ENCODE assay signal across 8 cellular contexts in the genomic region with DNA sequence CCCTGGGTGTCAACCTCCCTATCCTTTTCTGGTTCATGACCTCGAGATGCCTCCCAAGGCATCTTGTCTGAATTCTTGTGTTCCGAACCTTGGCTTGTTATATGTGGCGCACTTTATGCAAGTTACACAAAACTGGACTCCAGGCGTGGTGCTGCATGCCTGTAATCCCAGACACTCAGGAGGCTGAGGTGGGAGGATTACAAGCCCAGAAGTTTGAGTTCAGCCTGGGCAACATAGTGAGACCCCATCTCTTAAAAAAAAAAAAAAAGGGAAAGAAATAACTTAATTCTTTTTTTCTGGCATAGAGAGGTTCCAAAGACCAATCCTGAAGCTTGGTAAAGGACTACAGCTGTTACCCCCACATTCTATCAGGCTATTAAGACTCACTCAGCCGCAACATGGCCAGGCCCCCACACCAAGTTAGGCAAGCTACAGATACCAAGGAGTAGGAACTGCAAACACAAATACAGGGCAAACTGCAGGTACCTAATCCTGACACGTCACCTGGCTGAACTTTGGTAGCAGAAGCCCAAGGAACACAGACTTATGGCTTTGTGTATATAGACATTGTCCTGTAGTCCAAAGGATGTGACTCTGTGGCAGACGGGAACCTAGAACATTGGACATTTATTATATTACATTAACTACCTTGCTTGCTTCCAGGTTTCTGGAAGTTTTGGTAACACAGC. TPM values are rescaled to one million over a fixed set of nuclear protein-coding genes. Genes with fewer than 3 reads are reported as not detected.
DNase-seq lines count a peak whose midpoint lies in the region; ATAC-seq and TF ChIP-seq lines count a peak whose summit lies in the region.

No MANE protein-coding gene starts in this region.

- TF ChIP-seq POLR2A in erythroblast (IDR thresholded peaks at IDR 0.05; ENCODE audit: low read length) = no peak

- H3K9me3 ChIP-seq in A673 (ENCODE audit: low read depth, low read length, poor library complexity, severe bottlenecking) (no peaks in the 10 kb centered on the region), muscle layer of colon (ENCODE audit: low read length) (no peaks in the 10 kb centered on the region)

- H3K27me3 ChIP-seq in A673 (replicated peaks; ENCODE audit: insufficient read depth, low read depth, low read length, poor library complexity) (no peaks in the 10 kb centered on the region), muscle layer of colon (ENCODE audit: control insufficient read depth in 1 of 2, insufficient read depth in 2 of 2, low read length in 2 of 2) (no peaks in the 10 kb centered on the region)

- H3K27ac Mint-ChIP-seq in IgD-negative memory B cell = peak overlapping the region; percentile 88 to 99 (median 91)
- H3K27ac Mint-ChIP-seq in central memory CD8-positive, alpha-beta T cell (ENCODE audit: low read depth) = peak overlapping the region; percentile 96

- peaks cover 2% of the 10 kb centered on the region for H3K27me3 Mint-ChIP-seq in IgD-negative memory B cell
- no peaks in the 10 kb centered on the region for H3K27me3 Mint-ChIP-seq in central memory CD8-positive, alpha-beta T cell

- peaks cover 6% of the 10 kb centered on the region for H3K36me3 Mint-ChIP-seq in IgD-negative memory B cell
- H3K36me3 Mint-ChIP-seq in central memory CD8-positive, alpha-beta T cell (ENCODE audit: insufficient read depth) = peaks cover 20% of the 10 kb centered on the region

- H3K4me1 Mint-ChIP-seq in IgD-negative memory B cell = peaks cover 43 to 60% (median 49%) of the 10 kb centered on the region in 3 donors
- peaks cover 40% of the 10 kb centered on the region for H3K4me1 Mint-ChIP-seq in central memory CD8-positive, alpha-beta T cell

- intact Hi-C loops in A673 (cut with micrococcal nuclease; ENCODE audit: unreplicated experiment) = loop anchor here (2.0 to 5.0 kb wide), 3 partner anchors 26 to 192 kb away; partner anchors contain the start of gene PPP6R3

- peak overlapping the region; percentile 85 for H3K9ac ChIP-seq in muscle layer of colon (ENCODE audit: low read length)

- DNase-seq in A673 (ENCODE audit: low spot score) (no peak), epidermal melanocyte (ENCODE audit: insufficient read length, low spot score) (no peak), erythroblast (lab: John Stamatoyannopoulos, UW) (no peak)
- no peak for DNase-seq in central memory CD8-positive, alpha-beta T cell (ENCODE audit: low spot score in 2 of 2)

- CTCF ChIA-PET in A673 (lab: Charles Lee) = interaction anchor here (0.5 to 1.0 kb wide), 5 partner anchors 13 to 170 kb away, joined by 3 to 8 read pairs (median 4); no protein-coding TSS in a partner anchor

- peak overlapping the region; percentile 92 to 97 (median 94) for H3K4me3 Mint-ChIP-seq in IgD-negative memory B cell
- peak overlapping the region; percentile 92 for H3K4me3 Mint-ChIP-seq in central memory CD8-positive, alpha-beta T cell

- H3K4me1 ChIP-seq in A673 (ENCODE audit: insufficient read depth, low read length, poor library complexity, severe bottlenecking) (no peaks in the 10 kb centered on the region), muscle layer of colon (ENCODE audit: insufficient read depth, low read length) (peaks cover 20% of the 10 kb centered on the region)

- H3K27ac ChIP-seq in A673 (ENCODE audit: low read depth, low read length, poor library complexity, severe bottlenecking) (peak overlapping the region; percentile 91), muscle layer of colon (ENCODE audit: low read depth, low read length) (no peak overlapping the region)

- ATAC-seq in central memory CD8-positive, alpha-beta T cell (replicated peaks; ENCODE audit: extremely low read depth, poor library complexity, severe bottlenecking) = no peak
- ATAC-seq in GM21825 (IDR thresholded peaks at IDR 0.05; ENCODE audit: unreplicated experiment) (no peak), GM21390 (IDR thresholded peaks at IDR 0.05; ENCODE audit: unreplicated experiment) (no peak)

- no TSS peak for BruUV-seq in A673 (replicated peaks; lab: Mats Ljungman, UMichigan)

- no peak for TF ChIP-seq CTCF in A673 (conservative IDR thresholded peaks at IDR 0.05; ENCODE audit: low read depth, low read length)

- POLR2A ChIA-PET in A673 (lab: Charles Lee; ENCODE audit: low non-redundant PET) = interaction anchor here (0.6 kb wide), 1 partner anchor 48 kb away, joined by 15 read pairs; no protein-coding TSS in a partner anchor

- H3K36me3 ChIP-seq in A673 (ENCODE audit: insufficient read depth, low read length, poor library complexity, severe bottlenecking) = peaks cover 19% of the 10 kb centered on the region
- H3K36me3 ChIP-seq in muscle layer of colon (ENCODE audit: insufficient read depth, low read length) = peaks cover 26% of the 10 kb centered on the region

- H3K4me3 ChIP-seq in A673 (ENCODE audit: low read depth, low read length, poor library complexity, severe bottlenecking) = peak overlapping the region; percentile 86
- H3K4me3 ChIP-seq in muscle layer of colon (ENCODE audit: low read depth in 1 of 2, low read length in 2 of 2) = peak overlapping the region in 1 of 2 donors; percentile 87

- peaks cover 0 to 4% (median 0%) of the 10 kb centered on the region in 3 donors for H3K9me3 Mint-ChIP-seq in IgD-negative memory B cell
- no peaks in the 10 kb centered on the region for H3K9me3 Mint-ChIP-seq in central memory CD8-positive, alpha-beta T cell

RNA-seq across cellular contexts. Expression of gene C11orf24, which starts 1.3 kb away (rescaled TPM):
- 48.1 and 52.3 TPM in 2 replicates for total RNA-seq in A673 (2021)
- polyA plus RNA-seq in IgD-negative memory B cell = 40.5 TPM

RNA-seq across cellular contexts. Expression of gene LRP5, which starts 41.9 kb away (rescaled TPM):
- total RNA-seq in A673 (2021) = 67.0 and 76.3 TPM in 2 replicates
- polyA plus RNA-seq in IgD-negative memory B cell = 1.0 TPM

RNA-seq across cellular contexts. Expression of gene KMT5B, which starts 57.4 kb away (rescaled TPM):
- 35.1 and 35.4 TPM in 2 replicates for total RNA-seq in A673 (2021)
- polyA plus RNA-seq in IgD-negative memory B cell = 40.2 TPM
